ENCODE assay signal across 8 cellular contexts in genomic region chr4:39698424-39699009, GRCh38. TPM values are rescaled to one million over a fixed set of nuclear protein-coding genes. Genes with fewer than 3 reads are reported as not detected.
DNase-seq lines count a peak whose midpoint lies in the region; ATAC-seq, FAIRE-seq and TF ChIP-seq lines count a peak whose summit lies in the region.

No MANE protein-coding gene starts in this region.

- DNase-seq in activated CD4-positive, CD25-positive, alpha-beta regulatory T cell (lab: John Stamatoyannopoulos, UW) = peak; percentile 20 to 44 (median 32)
- no peak for DNase-seq in activated CD4-positive, CD25-positive, alpha-beta regulatory T cell treated with anti-CD3 and anti-CD28 coated beads, Interleukin-2, amount 50 U/mL, for 72 hours
- peak; percentile 45 for DNase-seq in NCI-H2227 (lab: John Stamatoyannopoulos, UW; ENCODE audit: unreplicated experiment)
- DNase-seq in cardiac septum (ENCODE audit: low spot score) = peak; percentile 84
- DNase-seq in pancreas = peak; percentile 32 to 81 (median 58)

- H3K27me3 Mint-ChIP-seq in activated naive CD8-positive, alpha-beta T cell = no peaks in the 10 kb centered on the region

- H3K27ac Mint-ChIP-seq in activated naive CD8-positive, alpha-beta T cell = peak overlapping the region; percentile 97

- H3K36me3 Mint-ChIP-seq in activated naive CD8-positive, alpha-beta T cell = no peaks in the 10 kb centered on the region

- FAIRE-seq in pancreas (lab: Jason Lieb, UNC) = no peak

- ATAC-seq in HG02840 (IDR thresholded peaks at IDR 0.05; ENCODE audit: low FRiP score, unreplicated experiment) (peak; percentile 30), pancreas (peak; percentile 41 to 57 (median 50)), HG03039 (IDR thresholded peaks at IDR 0.05; ENCODE audit: unreplicated experiment) (no peak)

- H3K27ac ChIP-seq in pancreas = peak overlapping the region; percentile 87 to 89 (median 88)

- H3K4me3 Mint-ChIP-seq in activated naive CD8-positive, alpha-beta T cell = peak overlapping the region; percentile 98

- TF ChIP-seq CTCF in pancreas (IDR thresholded peaks at IDR 0.05) = no peak

- no peaks in the 10 kb centered on the region for H3K27me3 ChIP-seq in pancreas

- H3K9me3 ChIP-seq in pancreas = no peaks in the 10 kb centered on the region

- H3K36me3 ChIP-seq in pancreas = peaks cover 0 to 3% (median 0%) of the 10 kb centered on the region in 3 donors

- H3K4me1 ChIP-seq in pancreas = peaks cover 18 to 21% (median 20%) of the 10 kb centered on the region in 3 donors

- H3K9me3 Mint-ChIP-seq in activated naive CD8-positive, alpha-beta T cell (ENCODE audit: low read depth) = no peaks in the 10 kb centered on the region

- 1% methylated on average over 17 to 21 of the region's 21 CpGs for WGBS in pancreas, 2 donors

- H3K4me1 Mint-ChIP-seq in activated naive CD8-positive, alpha-beta T cell (ENCODE audit: low read depth) = peaks cover 43% of the 10 kb centered on the region

- peak overlapping the region; percentile 79 to 84 (median 80) for H3K4me3 ChIP-seq in pancreas

- intact Hi-C loops in cardiac septum (cut with DNase I) = loop anchor here (1.0 to 2.0 kb wide), 4 partner anchors 59 to 359 kb away; partner anchors contain the start of genes PDS5A and UGDH
- intact Hi-C loops in pancreas (cut with DNase I) = loop anchor here in 1 of 3 donors (10.0 kb wide), 1 partner anchor 276 kb away; the partner anchor contains the start of gene PDS5A

RNA-seq across cellular contexts. Expression of gene UBE2K, which starts 0.6 kb away (rescaled TPM):
- total RNA-seq in cardiac septum (57.0 TPM), pancreas (10 to 100 TPM; 15.8 to 32.4 (median 24.8) TPM)
- polyA plus RNA-seq in pancreas = 10 to 100 TPM; 14.1 to 18.2 TPM

RNA-seq across cellular contexts. Expression of gene SMIM14, which starts 59.9 kb away (rescaled TPM):
- total RNA-seq in cardiac septum (12.1 TPM), pancreas (10 to 100 TPM; 41.5 to 53.6 (median 46.9) TPM)
- polyA plus RNA-seq in pancreas = 10 to 100 TPM; 14.3 to 22.6 TPM
